Comparison of ENCODE assay signal across 8 cellular contexts in the genomic region with DNA sequence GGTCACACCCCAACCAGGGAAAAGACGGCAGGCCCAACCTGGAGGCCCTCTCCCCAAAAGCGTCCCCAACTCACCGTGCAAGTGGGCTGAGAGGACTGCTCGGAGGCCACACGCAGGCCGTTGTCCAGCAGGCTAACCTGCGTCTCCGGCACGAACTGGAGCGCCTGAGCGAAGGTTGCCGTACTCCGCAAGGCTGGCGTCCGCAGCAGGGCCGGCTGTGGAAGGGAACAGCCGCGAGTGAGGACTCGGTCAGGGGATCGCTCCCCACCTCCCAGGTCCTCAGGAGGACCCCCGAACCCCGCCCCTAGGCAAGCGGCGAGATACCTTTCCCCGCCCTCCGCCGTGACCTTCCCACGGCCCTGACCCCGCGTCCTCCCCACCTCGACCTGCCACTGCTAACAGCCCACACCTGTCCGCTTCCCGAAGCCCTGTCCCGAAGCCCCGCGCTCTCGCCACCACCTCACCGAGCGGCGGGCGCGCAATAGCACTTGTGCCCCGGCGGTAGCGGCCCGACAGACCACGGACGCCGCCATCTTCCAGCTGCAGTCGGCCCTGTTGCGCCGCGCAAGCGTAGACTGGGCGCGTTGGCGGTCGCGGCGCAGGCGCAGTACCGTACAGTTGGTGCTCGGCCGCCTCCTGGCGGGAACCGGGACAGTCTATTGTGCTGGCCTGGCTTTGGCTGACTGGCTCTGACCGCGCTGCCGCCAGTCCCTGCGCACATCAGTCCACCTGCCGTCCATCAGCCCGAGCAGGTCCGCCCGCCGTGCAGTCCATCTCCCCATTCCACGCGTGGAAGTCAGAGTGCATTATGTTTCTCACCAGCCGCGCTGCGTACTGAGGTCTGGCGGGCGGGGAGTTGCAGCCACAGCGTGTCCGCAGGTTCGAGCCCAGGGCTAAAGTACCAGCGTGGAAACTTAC. TPM values are rescaled to one million over a fixed set of nuclear protein-coding genes. Genes with fewer than 3 reads are reported as not detected.
DNase-seq lines count a peak whose midpoint lies in the region; ATAC-seq and TF ChIP-seq lines count a peak whose summit lies in the region.

A gene (minus strand): TSS at position 559 of the 918 bp plus-strand sequence. CDS start 26 bp downstream, at position 533.

- H3K9me3 ChIP-seq in mucosa of descending colon = no peaks in the 10 kb centered on the region

- peak; percentile 89 for ATAC-seq in GM21526 (IDR thresholded peaks at IDR 0.05; ENCODE audit: low FRiP score, unreplicated experiment)
- ATAC-seq in mucosa of descending colon = peak; percentile 99

- intact Hi-C loops in mucosa of descending colon (cut with DNase I, micrococcal nuclease) = no loop called here

- peaks cover 2% of the 10 kb centered on the region for H3K36me3 ChIP-seq in mucosa of descending colon (ENCODE audit: low read depth)

- peak within 1 kb of the TSS; percentile 98 for H3K4me3 ChIP-seq in epithelial cell of esophagus (ENCODE audit: low read length)
- peak within 1 kb of the TSS; percentile 89 for H3K4me3 ChIP-seq in mucosa of descending colon

- TF ChIP-seq CTCF in epithelial cell of esophagus (IDR thresholded peaks at IDR 0.05; ENCODE audit: insufficient read depth, low read depth, low read length, missing control alignments) = peak; percentile 72
- peak; percentile 61 for TF ChIP-seq CTCF in mucosa of descending colon (IDR thresholded peaks at IDR 0.05)

- H3K4me1 ChIP-seq in mucosa of descending colon (ENCODE audit: low read depth) = peaks cover 6% of the 10 kb centered on the region

- peak; percentile 59 for DNase-seq in DMS153 (lab: John Stamatoyannopoulos, UW)
- peak; percentile 96 for DNase-seq in HuH-7.5 (ENCODE audit: low spot score)
- DNase-seq in OCI-M1 (lab: John Stamatoyannopoulos, UW) = peak; percentile 95
- peak; percentile 83 for DNase-seq in activated T-cell treated with anti-CD3 and anti-CD28 coated beads for 4 hours
- peak; percentile 94 for DNase-seq in epithelial cell of esophagus (ENCODE audit: low read depth)
- peak; percentile 92 to 96 (median 94) for DNase-seq in mucosa of descending colon
- DNase-seq in stimulated activated CD8-positive, alpha-beta memory T cell treated with anti-CD3 and anti-CD28 coated beads, Interleukin-4, amount 100 ng/mL, for 24 hours (ENCODE audit: low read depth) = peak; percentile 85

RNA-seq across cellular contexts. Expression of the gene that starts here (rescaled TPM):
- 100 to 1,000 TPM; 384 to 562 (median 554) TPM for total RNA-seq in mucosa of descending colon

Comparison
In these comparisons a context has a peak if more than half of its experiments do, and no peak if none do; other contexts are left out.
1. Peak in every context shown above with its lines: DNase-seq, ATAC-seq and H3K4me3 ChIP-seq.